28 cellular contexts compared by ENCODE assay signal in the genomic region with DNA sequence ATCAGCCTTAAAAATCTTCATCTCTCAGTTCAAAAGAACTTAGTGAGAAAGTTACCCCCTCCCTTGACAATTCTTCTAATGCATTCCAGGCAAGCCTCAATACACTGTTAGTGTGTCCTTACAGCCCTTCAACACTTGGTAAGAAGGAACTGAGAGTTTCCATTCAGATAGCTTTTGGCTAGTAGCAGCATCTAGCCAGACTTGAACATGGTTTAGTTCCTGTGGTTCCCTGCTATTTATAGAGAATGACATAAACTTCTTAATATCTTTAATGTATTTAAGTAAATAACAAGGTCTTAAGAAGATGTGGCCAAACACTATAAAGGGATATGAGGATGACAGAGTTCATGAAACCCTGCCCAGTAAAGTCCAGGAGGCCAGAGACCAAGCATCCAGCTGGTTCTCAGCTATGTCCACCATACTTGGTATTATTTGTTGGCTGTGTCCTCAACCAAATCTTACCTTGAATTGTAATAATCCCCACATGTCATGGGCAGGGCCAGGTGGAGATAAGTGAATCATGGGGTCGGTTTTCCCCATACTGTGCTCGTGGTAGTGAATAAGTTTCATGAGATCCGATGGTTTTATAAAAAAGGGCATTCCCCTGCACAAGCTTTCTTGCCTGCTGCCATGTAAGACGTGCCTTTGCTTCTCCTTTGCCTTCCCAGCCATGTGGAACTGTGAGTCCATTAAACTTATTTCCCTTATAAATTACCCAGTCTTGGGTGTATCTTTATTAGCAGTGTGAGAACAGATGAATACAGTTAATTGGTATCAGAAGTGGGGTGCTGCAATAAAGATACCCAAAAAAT.
A peak's percentile ranks its signal among the peaks of the same experiment; 100 is the strongest.
DNase-seq lines count a peak whose midpoint lies in the region; ATAC-seq, FAIRE-seq and TF ChIP-seq lines count a peak whose summit lies in the region.
"Had no signal": no experiment of that assay in that cellular context is flagged by ENCODE, and none has a peak within 500 bp of the region (broad histone marks: within the 10 kb centered on the region; RNA-seq: fewer than 3 reads in every experiment).

No MANE protein-coding gene starts in this region.

- no peak overlapping the region for H3K27ac ChIP-seq in kidney (ENCODE audit: low read depth in 2 of 2, low read length in 2 of 2)
- H3K27ac ChIP-seq: pancreas, upper lobe of right lung had no signal

- peaks cover 0 to 2% of the 10 kb centered on the region in 2 donors for H3K4me1 ChIP-seq in kidney (ENCODE audit: control insufficient read depth in 1 of 2, insufficient read depth in 1 of 2, low read depth in 1 of 2, low read length in 2 of 2)

- peak; percentile 68 for ATAC-seq in HG03103 (IDR thresholded peaks at IDR 0.05; ENCODE audit: low read depth, unreplicated experiment)
- no peak for ATAC-seq in activated naive CD4-positive, alpha-beta T cell treated with anti-CD3 and anti-CD28 coated beads, Interleukin-2, amount 50 U/mL, for 72 hours
- ATAC-seq: activated T-cell treated with anti-CD3 and anti-CD28 coated beads, Interleukin-2, amount 50 U/mL, for 72 hours; HCT116; pancreas; upper lobe of right lung had no signal

- TF ChIP-seq CTCF in GM13976 (IDR thresholded peaks at IDR 0.05; ENCODE audit: borderline replicate concordance, control extremely low read depth, extremely low read depth, insufficient read depth, missing control alignments) (no peak), kidney (IDR thresholded peaks at IDR 0.05; ENCODE audit: borderline replicate concordance, extremely low read depth, insufficient read depth) (no peak), progenitor cell of endocrine pancreas (IDR thresholded peaks at IDR 0.05; ENCODE audit: unreplicated experiment) (no peak)

- peaks cover 18% of the 10 kb centered on the region for H3K4me1 Mint-ChIP-seq in progenitor cell of endocrine pancreas (ENCODE audit: low read depth)

- in situ Hi-C loops in GM13976 (cut with MboI; ENCODE audit: low sequenced_read_pairs, unreplicated experiment) = loop anchor here (10.0 kb wide), 1 partner anchor 127 kb away; no protein-coding TSS in a partner anchor

- no peak overlapping the region for H3K4me3 Mint-ChIP-seq in progenitor cell of endocrine pancreas (ENCODE audit: low read depth)
- H3K4me3 Mint-ChIP-seq: activated CD4-positive, alpha-beta memory T cell treated with anti-CD3 and anti-CD28 coated beads for 36 hours; activated T-cell treated with anti-CD3 and anti-CD28 coated beads, Interleukin-2, amount 50 U/mL, for 72 hours; neural crest cell had no signal

- no peak overlapping the region for H3K4me3 ChIP-seq in kidney (ENCODE audit: low read length in 2 of 2)
- H3K4me3 ChIP-seq: pancreas, upper lobe of right lung had no signal

- no peak overlapping the region for H3K27ac Mint-ChIP-seq in activated naive CD4-positive, alpha-beta T cell treated with anti-CD3 and anti-CD28 coated beads, Interleukin-2, amount 50 U/mL, for 72 hours
- no peak overlapping the region for H3K27ac Mint-ChIP-seq in progenitor cell of endocrine pancreas
- H3K27ac Mint-ChIP-seq: activated CD4-positive, alpha-beta memory T cell treated with anti-CD3 and anti-CD28 coated beads for 36 hours; activated T-cell treated with anti-CD3 and anti-CD28 coated beads, Interleukin-2, amount 50 U/mL, for 72 hours had no signal

- H3K36me3 ChIP-seq in kidney (ENCODE audit: control insufficient read depth in 1 of 2, insufficient read depth in 2 of 2, low read length in 2 of 2) = no peaks in the 10 kb centered on the region
- H3K36me3 ChIP-seq: pancreas, upper lobe of right lung had no signal

- H3K27me3 Mint-ChIP-seq in progenitor cell of endocrine pancreas = no peaks in the 10 kb centered on the region
- H3K27me3 Mint-ChIP-seq: activated CD4-positive, alpha-beta memory T cell treated with anti-CD3 and anti-CD28 coated beads for 36 hours had no signal

- peaks cover 0 to 16% of the 10 kb centered on the region in 2 donors for H3K9me3 ChIP-seq in kidney (ENCODE audit: control insufficient read depth in 1 of 2, low read length in 2 of 2)
- H3K9me3 ChIP-seq: pancreas, upper lobe of right lung had no signal

- DNase-seq in GM13976 (ENCODE audit: low spot score) (peak; percentile 61), GM19240 (ENCODE audit: insufficient read length, low spot score) (peak; percentile 14), myocyte (ENCODE audit: low read depth) (peak; percentile 3), kidney (no peak), progenitor cell of endocrine pancreas (ENCODE audit: low spot score, unreplicated experiment) (no peak), mucosa of gallbladder (ENCODE audit: low spot score) (no peak)
- no peak for DNase-seq in activated naive CD4-positive, alpha-beta T cell treated with anti-CD3 and anti-CD28 coated beads, Interleukin-2, amount 50 U/mL, for 72 hours (ENCODE audit: low spot score in 2 of 2)
- DNase-seq: activated CD4-positive, alpha-beta memory T cell treated with anti-CD3 and anti-CD28 coated beads for 36 hours; activated CD4-positive, CD25-positive, alpha-beta regulatory T cell treated with anti-CD3 and anti-CD28 coated beads, Interleukin-2, amount 50 U/mL, for 72 hours; activated naive CD4-positive, alpha-beta T cell; activated T-cell treated with anti-CD3 and anti-CD28 coated beads, Interleukin-2, amount 50 U/mL, for 72 hours; caudate nucleus; cortex of kidney; effector memory CD4-positive, alpha-beta T cell; KBM-7; NCI-H1105 treated with DMSO at 0.1 percent for 48 hours; NCI-H2029; NCI-H2227 treated with DMSO at 0.1 percent for 48 hours; NCI-H526 treated with DMSO at 0.1 percent for 48 hours; pancreas; SHP77; small intestine; stimulated activated naive CD4-positive, alpha-beta T cell treated with Interleukin-2 at 50 U/mL for 16 hours; T-helper 2 cell; upper lobe of right lung had no signal

- H3K36me3 Mint-ChIP-seq in activated naive CD4-positive, alpha-beta T cell treated with anti-CD3 and anti-CD28 coated beads, Interleukin-2, amount 50 U/mL, for 72 hours = peaks cover 20 to 28% of the 10 kb centered on the region in 2 donors
- peaks cover 46% of the 10 kb centered on the region for H3K36me3 Mint-ChIP-seq in progenitor cell of endocrine pancreas (ENCODE audit: insufficient read depth)

- intact Hi-C loops in kidney (cut with DNase I) = no loop called here

- H3K9ac ChIP-seq in kidney (ENCODE audit: low read length in 2 of 2) = no peak overlapping the region

- FAIRE-seq in kidney (lab: Jason Lieb, UNC) = no peak
- FAIRE-seq: pancreas, small intestine had no signal

- peaks cover 24% of the 10 kb centered on the region in 2 donors for H3K9me3 Mint-ChIP-seq in activated naive CD4-positive, alpha-beta T cell treated with anti-CD3 and anti-CD28 coated beads, Interleukin-2, amount 50 U/mL, for 72 hours
- peaks cover 31% of the 10 kb centered on the region for H3K9me3 Mint-ChIP-seq in progenitor cell of endocrine pancreas (ENCODE audit: low read depth)

Comparison
In these comparisons a context has a peak if more than half of its experiments do, and no peak if none do; other contexts are left out.
1. DNase-seq: peak in GM13976 (single experiment), GM19240 (single experiment) and myocyte (single experiment); none in kidney (single experiment), activated naive CD4-positive, alpha-beta T cell treated with anti-CD3 and anti-CD28 coated beads, Interleukin-2, amount 50 U/mL, for 72 hours (0 of 2), progenitor cell of endocrine pancreas (single experiment) and mucosa of gallbladder (single experiment).